In genomic region chr3:117998071-117998470, GRCh38 we compare ENCODE assay signal across 3 cellular contexts.
TF ChIP-seq lines count a peak whose summit lies in the region.

No MANE protein-coding gene starts in this region.

TF ChIP-seq in SK-N-SH treated with all-trans-retinoic acid at 6 μM for 48 hours, 23 proteins besides CTCF, POLR2A, EP300 and RAD21 (continued from another document):
- no peak for TF ChIP-seq ZNF8 (CRISPR knock-in tag; IDR thresholded peaks at IDR 0.05)
- no peak for TF ChIP-seq ARNTL (CRISPR knock-in tag; IDR thresholded peaks at IDR 0.05; ENCODE audit: borderline replicate concordance, low read depth)
- TF ChIP-seq RARB (CRISPR knock-in tag; IDR thresholded peaks at IDR 0.05) = no peak
- TF ChIP-seq CSDC2 (CRISPR knock-in tag; IDR thresholded peaks at IDR 0.05) = no peak
- TF ChIP-seq SNAI2 (CRISPR knock-in tag; IDR thresholded peaks at IDR 0.05) = no peak
- TF ChIP-seq, protein P1, sequence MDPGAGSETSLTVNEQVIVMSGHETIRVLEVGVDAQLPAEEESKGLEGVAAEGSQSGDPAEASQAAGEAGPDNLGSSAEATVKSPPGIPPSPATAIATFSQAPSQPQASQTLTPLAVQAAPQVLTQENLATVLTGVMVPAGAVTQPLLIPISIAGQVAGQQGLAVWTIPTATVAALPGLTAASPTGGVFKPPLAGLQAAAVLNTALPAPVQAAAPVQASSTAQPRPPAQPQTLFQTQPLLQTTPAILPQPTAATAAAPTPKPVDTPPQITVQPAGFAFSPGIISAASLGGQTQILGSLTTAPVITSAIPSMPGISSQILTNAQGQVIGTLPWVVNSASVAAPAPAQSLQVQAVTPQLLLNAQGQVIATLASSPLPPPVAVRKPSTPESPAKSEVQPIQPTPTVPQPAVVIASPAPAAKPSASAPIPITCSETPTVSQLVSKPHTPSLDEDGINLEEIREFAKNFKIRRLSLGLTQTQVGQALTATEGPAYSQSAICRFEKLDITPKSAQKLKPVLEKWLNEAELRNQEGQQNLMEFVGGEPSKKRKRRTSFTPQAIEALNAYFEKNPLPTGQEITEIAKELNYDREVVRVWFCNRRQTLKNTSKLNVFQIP (CRISPR knock-in tag; IDR thresholded peaks at IDR 0.05; ENCODE audit: borderline replicate concordance, low read depth) = no peak
- no peak for TF ChIP-seq ZC3H10 (CRISPR knock-in tag; IDR thresholded peaks at IDR 0.05)
- no peak for TF ChIP-seq ESRRG (CRISPR knock-in tag; IDR thresholded peaks at IDR 0.05)
- no peak for TF ChIP-seq BACH2 (CRISPR knock-in tag; IDR thresholded peaks at IDR 0.05; ENCODE audit: borderline replicate concordance)
- TF ChIP-seq ZNF565 (CRISPR knock-in tag; conservative IDR thresholded peaks at IDR 0.05; ENCODE audit: low read depth) = no peak
- no peak for TF ChIP-seq ZFP3 (CRISPR knock-in tag; IDR thresholded peaks at IDR 0.05)
- TF ChIP-seq OSR1 (CRISPR knock-in tag; IDR thresholded peaks at IDR 0.05) = no peak
- TF ChIP-seq TSHZ2 (CRISPR knock-in tag; IDR thresholded peaks at IDR 0.05) = no peak
- TF ChIP-seq PPARA (CRISPR knock-in tag; IDR thresholded peaks at IDR 0.05; ENCODE audit: borderline replicate concordance) = no peak

TF ChIP-seq in SK-N-SH, 30 proteins besides CTCF, POLR2A, EP300 and RAD21 (continued from another document):
- TF ChIP-seq IRF3 (IDR thresholded peaks at IDR 0.05; ENCODE audit: low read depth, low read length) (no peak), SMC3 (IDR thresholded peaks at IDR 0.05; ENCODE audit: low read depth, low read length) (no peak), MXI1 (IDR thresholded peaks at IDR 0.05; ENCODE audit: low read depth, low read length) (no peak), NRF1 (IDR thresholded peaks at IDR 0.05; ENCODE audit: low read depth, low read length) (no peak), GABPA (IDR thresholded peaks at IDR 0.05; ENCODE audit: low read depth) (no peak), REST (IDR thresholded peaks at IDR 0.05; ENCODE audit: low read depth, low read length) (no peak), ELF1 (IDR thresholded peaks at IDR 0.05) (no peak), RCOR1 (IDR thresholded peaks at IDR 0.05; ENCODE audit: low read length) (no peak), PBX3 (IDR thresholded peaks at IDR 0.05) (no peak), FOXM1 (IDR thresholded peaks at IDR 0.05; ENCODE audit: low read depth) (no peak), RXRA (IDR thresholded peaks at IDR 0.05; ENCODE audit: borderline replicate concordance, low read depth) (no peak), GATA2 (CRISPR knock-in tag; IDR thresholded peaks at IDR 0.05) (no peak), ZBTB33 (IDR thresholded peaks at IDR 0.05; ENCODE audit: borderline replicate concordance, low read depth) (no peak)

TF ChIP-seq in GM12878, 131 proteins besides CTCF, POLR2A, EP300 and RAD21 (continued from another document):
- no peak for TF ChIP-seq TCF7 (IDR thresholded peaks at IDR 0.05; ENCODE audit: borderline replicate concordance)
- no peak for TF ChIP-seq PBX3 (IDR thresholded peaks at IDR 0.05; ENCODE audit: insufficient replicate concordance, low read depth, low read length)
- no peak for TF ChIP-seq RB1 (IDR thresholded peaks at IDR 0.05; ENCODE audit: borderline replicate concordance)
- TF ChIP-seq ZBTB33 (IDR thresholded peaks at IDR 0.05) = no peak
- TF ChIP-seq RBBP5 (conservative IDR thresholded peaks at IDR 0.05) = no peak
TF ChIP-seq in GM12878: peak in this region for 0.
